ENCODE assay signal across 25 cellular contexts in the genomic region with DNA sequence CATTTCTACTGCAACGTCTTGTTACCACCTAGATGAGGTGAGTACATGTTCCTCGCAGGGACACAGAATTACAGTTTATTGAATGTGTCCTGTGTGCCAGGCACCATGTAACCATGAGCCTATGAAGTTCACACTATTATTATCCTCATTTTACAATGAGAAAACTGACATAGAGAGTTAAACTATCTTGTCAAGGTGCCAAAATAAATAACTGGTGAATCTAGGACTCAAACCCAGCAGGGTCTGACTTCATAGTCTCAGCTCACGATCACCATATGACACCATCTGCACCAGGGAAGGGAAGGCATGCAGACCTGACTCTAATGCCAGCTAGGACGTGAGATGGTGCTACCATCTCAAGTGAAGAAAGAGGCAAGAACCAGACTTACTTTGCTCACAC. TPM values are rescaled to one million over a fixed set of nuclear protein-coding genes. Genes with fewer than 3 reads are reported as not detected.
"Had no signal": no experiment of that assay in that cellular context is flagged by ENCODE, and none has a peak within 500 bp of the region (broad histone marks: within the 10 kb centered on the region; RNA-seq: fewer than 3 reads in every experiment).

No MANE protein-coding gene starts in this region.

- H3K4me3 ChIP-seq: coronary artery, dorsolateral prefrontal cortex, lung, right atrium auricular region, sigmoid colon, testis, tibial nerve, upper lobe of right lung had no signal

- H3K27me3 ChIP-seq: right atrium auricular region, sigmoid colon, testis, tibial nerve, upper lobe of right lung had no signal

- H3K9me3 ChIP-seq: heart left ventricle, right atrium auricular region, sigmoid colon, testis, tibial nerve, upper lobe of right lung had no signal

- ATAC-seq: esophagus mucosa; heart left ventricle; left colon; left ventricle myocardium superior; naive thymus-derived CD4-positive, alpha-beta T cell; stimulated activated naive B cell treated with anti-CD40 and anti-IgM and Interleukin-4, amounts not matched to agents 10 μg/mL and 1 μg/mL and 100 μg/mL, for 72 hours; stimulated activated naive CD8-positive, alpha-beta T cell treated with anti-CD3 and anti-CD28 coated beads, Interleukin-15, amount 100 ng/mL, for 72 hours; upper lobe of right lung had no signal

- H3K27ac ChIP-seq: coronary artery, dorsolateral prefrontal cortex, heart left ventricle, right atrium auricular region, sigmoid colon, skin epidermis, testis, tibial nerve, upper lobe of right lung had no signal

- DNase-seq: dorsolateral prefrontal cortex; effector CD8-positive, alpha-beta T cell; heart left ventricle; hippocampal formation; left colon; left ventricle myocardium superior; mesendoderm; naive thymus-derived CD4-positive, alpha-beta T cell; nephron progenitor cell; sigmoid colon; stimulated activated CD4-positive, alpha-beta T cell treated with anti-CD3 and anti-CD28 coated beads, Interleukin-2, amount 100 ng/mL, for 24 hours; stimulated activated CD4-positive, alpha-beta T cell treated with anti-CD3 and anti-CD28 coated beads, Interleukin-4, amount 100 ng/mL, for 4 hours; stimulated activated naive B cell treated with anti-CD40 and anti-IgM and Interleukin-4, amounts not matched to agents 10 μg/mL and 1 μg/mL and 100 μg/mL, for 72 hours; stimulated activated naive CD8-positive, alpha-beta T cell treated with anti-CD3 and anti-CD28 coated beads, Interleukin-15, amount 100 ng/mL, for 72 hours; testis; upper lobe of right lung had no signal

- H3K36me3 ChIP-seq: heart left ventricle, right atrium auricular region, sigmoid colon, tibial nerve, upper lobe of right lung had no signal

- H3K4me1 ChIP-seq: heart left ventricle, right atrium auricular region, sigmoid colon, testis, tibial nerve, upper lobe of right lung had no signal

RNA-seq across cellular contexts. Expression of a gene that starts 2.4 kb away (rescaled TPM):
- total RNA-seq: fibroblast of lung; kidney epithelial cell; mononuclear cell; naive thymus-derived CD4-positive, alpha-beta T cell had no signal

RNA-seq across cellular contexts. Expression of a gene that starts 20.0 kb away (rescaled TPM):
- total RNA-seq: kidney epithelial cell had no signal
